In the genomic region with DNA sequence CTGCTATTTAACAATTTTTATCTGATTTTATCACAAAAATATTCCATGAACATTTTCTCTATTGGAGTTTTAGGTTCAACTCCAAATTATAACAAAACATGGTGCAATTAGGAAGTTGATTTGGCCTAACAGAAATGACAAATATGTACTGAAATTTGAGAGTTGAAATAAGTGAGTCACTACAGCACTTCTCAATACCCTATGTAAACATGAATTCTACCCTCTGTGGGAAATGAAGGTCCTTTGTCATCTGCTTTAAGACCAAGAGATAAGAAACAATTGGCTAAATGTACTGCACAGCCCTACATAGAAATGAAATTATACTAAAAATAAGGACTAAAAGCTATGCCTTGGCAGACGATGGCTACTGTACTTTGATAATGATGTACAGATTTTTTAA, we compare ENCODE assay signal across 13 cellular contexts.
A peak's percentile ranks its signal among the peaks of the same experiment; 100 is the strongest.
DNase-seq lines count a peak whose midpoint lies in the region; ATAC-seq and TF ChIP-seq lines count a peak whose summit lies in the region.
"Had no signal": no experiment of that assay in that cellular context is flagged by ENCODE, and none has a peak within 500 bp of the region (broad histone marks: within the 10 kb centered on the region; RNA-seq: fewer than 3 reads in every experiment).

No MANE protein-coding gene starts in this region.

- no peaks in the 10 kb centered on the region for H3K9me3 ChIP-seq in HEK293 (ENCODE audit: control insufficient read depth, insufficient read depth, low read depth, low read length)
- no peaks in the 10 kb centered on the region for H3K9me3 ChIP-seq in SJSA1 (replicated peaks)

- no peak for TF ChIP-seq CTCF in HEK293 (tag by site-specific recombination; IDR thresholded peaks at IDR 0.05)
- no peak for TF ChIP-seq CTCF in fibroblast of the aortic adventitia (IDR thresholded peaks at IDR 0.05; ENCODE audit: insufficient read depth, low read length)

- H3K79me2 ChIP-seq in ACC112 (ENCODE audit: control insufficient read depth, insufficient read depth, low read length, unreplicated experiment), result peaks cover 17% of the 10 kb centered on the region

- H2AFZ ChIP-seq in ACC112 (ENCODE audit: low read length, unreplicated experiment), result no peak overlapping the region

- peaks cover 3% of the 10 kb centered on the region; the same call in 1 of the 2 replicates for H3K36me3 ChIP-seq in ACC112 (ENCODE audit: insufficient read depth, low read length)
- no peaks in the 10 kb centered on the region for H3K36me3 ChIP-seq in HEK293 (ENCODE audit: control insufficient read depth in 2 of 2, insufficient read depth in 1 of 2, low read length in 2 of 2)
- H3K36me3 ChIP-seq in SJSA1, result no peaks in the 10 kb centered on the region

- H3K4me1 ChIP-seq in ACC112 (ENCODE audit: control insufficient read depth, insufficient read depth, low read length, unreplicated experiment), result peaks cover 60% of the 10 kb centered on the region
- peaks cover 39% of the 10 kb centered on the region for H3K4me1 ChIP-seq in HEK293 (ENCODE audit: control insufficient read depth, insufficient read depth, low read length)
- H3K4me1 ChIP-seq in SJSA1 (replicated peaks), result peaks cover 54% of the 10 kb centered on the region

- no peak for ATAC-seq in activated T-cell treated with anti-CD3 and anti-CD28 coated beads, Interleukin-2, amount 50 U/mL, for 4 hours
- ATAC-seq in HG03108 (IDR thresholded peaks at IDR 0.05; ENCODE audit: unreplicated experiment), result no peak
- no peak for ATAC-seq in activated T-helper 17 cell treated with anti-CD3 and anti-CD28 coated beads, Interleukin-2, amount 50 U/mL, for 72 hours (replicated peaks)
- ATAC-seq in GM21447 (IDR thresholded peaks at IDR 0.05; ENCODE audit: unreplicated experiment), result no peak

- no peaks in the 10 kb centered on the region for H3K27me3 ChIP-seq in ACC112 (ENCODE audit: insufficient read depth, low read length)
- H3K27me3 ChIP-seq in SJSA1 (replicated peaks), result no peaks in the 10 kb centered on the region

- no peaks in the 10 kb centered on the region for H3K4me1 Mint-ChIP-seq in activated T-cell treated with anti-CD3 and anti-CD28 coated beads, Interleukin-2, amount 50 U/mL, for 4 hours (ENCODE audit: low read depth)
- no peaks in the 10 kb centered on the region for H3K4me1 Mint-ChIP-seq in activated T-helper 17 cell treated with anti-CD3 and anti-CD28 coated beads, Interleukin-2, amount 50 U/mL, for 72 hours

- no peak overlapping the region for H3K27ac Mint-ChIP-seq in activated T-helper 17 cell treated with anti-CD3 and anti-CD28 coated beads, Interleukin-2, amount 50 U/mL, for 72 hours

- no peaks in the 10 kb centered on the region for H3K36me3 Mint-ChIP-seq in activated T-cell treated with anti-CD3 and anti-CD28 coated beads, Interleukin-2, amount 50 U/mL, for 4 hours (ENCODE audit: insufficient read depth)
- H3K36me3 Mint-ChIP-seq in activated T-helper 17 cell treated with anti-CD3 and anti-CD28 coated beads, Interleukin-2, amount 50 U/mL, for 72 hours (ENCODE audit: low read depth), result no peaks in the 10 kb centered on the region

- CTCF ChIA-PET in HEK293 (lab: Yijun Ruan, JAX), result interaction anchor here (0.9 to 3.1 kb wide), 2 partner anchors 34 to 105 kb away, joined by 4 to 15 read pairs; no protein-coding TSS in a partner anchor

- no peaks in the 10 kb centered on the region for H3K9me3 Mint-ChIP-seq in activated T-cell treated with anti-CD3 and anti-CD28 coated beads, Interleukin-2, amount 50 U/mL, for 4 hours
- no peaks in the 10 kb centered on the region for H3K9me3 Mint-ChIP-seq in activated T-helper 17 cell treated with anti-CD3 and anti-CD28 coated beads, Interleukin-2, amount 50 U/mL, for 72 hours

- H3K4me3 Mint-ChIP-seq in activated T-cell treated with anti-CD3 and anti-CD28 coated beads, Interleukin-2, amount 50 U/mL, for 4 hours, result no peak overlapping the region
- H3K4me3 Mint-ChIP-seq in activated T-helper 17 cell treated with anti-CD3 and anti-CD28 coated beads, Interleukin-2, amount 50 U/mL, for 72 hours, result no peak overlapping the region

- H3K27ac ChIP-seq in ACC112 (ENCODE audit: low read depth, low read length), result peak overlapping the region; percentile 95
- peak overlapping the region; percentile 34; the same call in 1 of the 2 replicates for H3K27ac ChIP-seq in HEK293 (ENCODE audit: extremely low read depth, low read depth, low read length)
- H3K27ac ChIP-seq in SJSA1, result peak overlapping the region; percentile 63

- POLR2A ChIA-PET in HEK293 (lab: Yijun Ruan, JAX), result interaction anchor here (1.0 kb wide), 1 partner anchor 24 kb away, joined by 3 read pairs; no protein-coding TSS in a partner anchor

- peak in 1 of 2 experiments; percentile 56 for DNase-seq in SJSA1 (ENCODE audit: low read depth in 1 of 2, low spot score in 2 of 2)
- DNase-seq in fibroblast of the aortic adventitia (ENCODE audit: low read depth), result peak; percentile 76
- no peak for DNase-seq in activated T-cell treated with anti-CD3 and anti-CD28 coated beads, Interleukin-2, amount 50 U/mL, for 4 hours
- DNase-seq: activated CD4-positive, CD25-positive, alpha-beta regulatory T cell treated with anti-CD3 and anti-CD28 coated beads, Interleukin-2, amount 50 U/mL, for 72 hours; AML-193; NCI-H187 treated with DMSO at 0.1 percent for 48 hours; RPMI8226; small intestine had no signal

- H3K4me3 ChIP-seq in ACC112 (ENCODE audit: low read depth, low read length) (peak overlapping the region; percentile 60), HEK293 (ENCODE audit: low read depth, low read length) (no peak overlapping the region), SJSA1 (no peak overlapping the region), fibroblast of the aortic adventitia (ENCODE audit: low read depth, low read length) (no peak overlapping the region)

- peaks cover 7% of the 10 kb centered on the region for H3K27me3 Mint-ChIP-seq in activated T-cell treated with anti-CD3 and anti-CD28 coated beads, Interleukin-2, amount 50 U/mL, for 4 hours (ENCODE audit: low read depth)
- H3K27me3 Mint-ChIP-seq in activated T-helper 17 cell treated with anti-CD3 and anti-CD28 coated beads, Interleukin-2, amount 50 U/mL, for 72 hours, result peaks cover 9% of the 10 kb centered on the region

TF ChIP-seq in HEK293, 187 proteins besides CTCF, POLR2A, EP300 and RAD21 (continues in another document):
- TF ChIP-seq ZNF843 (tag by site-specific recombination; IDR thresholded peaks at IDR 0.05) (peak; percentile 47; the same call in 1 of the 2 replicates), EGR2 (tag by site-specific recombination; IDR thresholded peaks at IDR 0.05; ENCODE audit: low read depth) (no peak), OSR2 (tag by site-specific recombination; IDR thresholded peaks at IDR 0.05) (peak; percentile 62), ZNF426 (tag by site-specific recombination; IDR thresholded peaks at IDR 0.05) (no peak), ZNF629 (tag by site-specific recombination; IDR thresholded peaks at IDR 0.05) (peak; percentile 76; the same call in 1 of the 2 replicates)
- TF ChIP-seq, protein P1, sequence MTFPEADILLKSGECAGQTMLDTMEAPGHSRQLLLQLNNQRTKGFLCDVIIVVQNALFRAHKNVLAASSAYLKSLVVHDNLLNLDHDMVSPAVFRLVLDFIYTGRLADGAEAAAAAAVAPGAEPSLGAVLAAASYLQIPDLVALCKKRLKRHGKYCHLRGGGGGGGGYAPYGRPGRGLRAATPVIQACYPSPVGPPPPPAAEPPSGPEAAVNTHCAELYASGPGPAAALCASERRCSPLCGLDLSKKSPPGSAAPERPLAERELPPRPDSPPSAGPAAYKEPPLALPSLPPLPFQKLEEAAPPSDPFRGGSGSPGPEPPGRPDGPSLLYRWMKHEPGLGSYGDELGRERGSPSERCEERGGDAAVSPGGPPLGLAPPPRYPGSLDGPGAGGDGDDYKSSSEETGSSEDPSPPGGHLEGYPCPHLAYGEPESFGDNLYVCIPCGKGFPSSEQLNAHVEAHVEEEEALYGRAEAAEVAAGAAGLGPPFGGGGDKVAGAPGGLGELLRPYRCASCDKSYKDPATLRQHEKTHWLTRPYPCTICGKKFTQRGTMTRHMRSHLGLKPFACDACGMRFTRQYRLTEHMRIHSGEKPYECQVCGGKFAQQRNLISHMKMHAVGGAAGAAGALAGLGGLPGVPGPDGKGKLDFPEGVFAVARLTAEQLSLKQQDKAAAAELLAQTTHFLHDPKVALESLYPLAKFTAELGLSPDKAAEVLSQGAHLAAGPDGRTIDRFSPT (tag by site-specific recombination; IDR thresholded peaks at IDR 0.05), result 0 out of 2 replicates have a peak, but pooled peaks have one; percentile 30
- TF ChIP-seq, protein P2, sequence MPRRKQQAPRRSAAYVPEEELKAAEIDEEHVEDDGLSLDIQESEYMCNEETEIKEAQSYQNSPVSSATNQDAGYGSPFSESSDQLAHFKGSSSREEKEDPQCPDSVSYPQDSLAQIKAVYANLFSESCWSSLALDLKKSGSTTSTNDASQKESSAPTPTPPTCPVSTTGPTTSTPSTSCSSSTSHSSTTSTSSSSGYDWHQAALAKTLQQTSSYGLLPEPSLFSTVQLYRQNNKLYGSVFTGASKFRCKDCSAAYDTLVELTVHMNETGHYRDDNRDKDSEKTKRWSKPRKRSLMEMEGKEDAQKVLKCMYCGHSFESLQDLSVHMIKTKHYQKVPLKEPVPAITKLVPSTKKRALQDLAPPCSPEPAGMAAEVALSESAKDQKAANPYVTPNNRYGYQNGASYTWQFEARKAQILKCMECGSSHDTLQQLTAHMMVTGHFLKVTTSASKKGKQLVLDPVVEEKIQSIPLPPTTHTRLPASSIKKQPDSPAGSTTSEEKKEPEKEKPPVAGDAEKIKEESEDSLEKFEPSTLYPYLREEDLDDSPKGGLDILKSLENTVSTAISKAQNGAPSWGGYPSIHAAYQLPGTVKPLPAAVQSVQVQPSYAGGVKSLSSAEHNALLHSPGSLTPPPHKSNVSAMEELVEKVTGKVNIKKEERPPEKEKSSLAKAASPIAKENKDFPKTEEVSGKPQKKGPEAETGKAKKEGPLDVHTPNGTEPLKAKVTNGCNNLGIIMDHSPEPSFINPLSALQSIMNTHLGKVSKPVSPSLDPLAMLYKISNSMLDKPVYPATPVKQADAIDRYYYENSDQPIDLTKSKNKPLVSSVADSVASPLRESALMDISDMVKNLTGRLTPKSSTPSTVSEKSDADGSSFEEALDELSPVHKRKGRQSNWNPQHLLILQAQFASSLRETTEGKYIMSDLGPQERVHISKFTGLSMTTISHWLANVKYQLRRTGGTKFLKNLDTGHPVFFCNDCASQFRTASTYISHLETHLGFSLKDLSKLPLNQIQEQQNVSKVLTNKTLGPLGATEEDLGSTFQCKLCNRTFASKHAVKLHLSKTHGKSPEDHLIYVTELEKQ (tag by site-specific recombination; IDR thresholded peaks at IDR 0.05; ENCODE audit: borderline replicate concordance), result peak; percentile 64; the same call in 1 of the 2 replicates

Comparison
In these comparisons a context has a peak if more than half of its experiments do, and no peak if none do; other contexts are left out.
1. H3K27ac ChIP-seq: peak in every context shown above with its lines; median percentile 95 in ACC112; 63 in SJSA1; 34 in HEK293.